Comparison of ENCODE assay signal across 10 cellular contexts in genomic region chr21:45532826-45533730, GRCh38. TPM values are rescaled to one million over a fixed set of nuclear protein-coding genes. Genes with fewer than 3 reads are reported as not detected.
A peak's percentile ranks its signal among the peaks of the same experiment; 100 is the strongest.
DNase-seq lines count a peak whose midpoint lies in the region; ATAC-seq lines count a peak whose summit lies in the region.
"Had no signal": no experiment of that assay in that cellular context is flagged by ENCODE, and none has a peak within 500 bp of the region (broad histone marks: within the 10 kb centered on the region; RNA-seq: fewer than 3 reads in every experiment).

No MANE protein-coding gene starts in this region.

- no peaks in the 10 kb centered on the region for H3K27me3 Mint-ChIP-seq in T-helper 1 cell treated with Interleukin-12 subunit alpha and Interleukin-12 subunit beta and Interleukin-4 antibody, amounts not matched to agents 30 μg/mL and 1 μg/mL, for 36 hours (ENCODE audit: low read depth)

- H3K4me3 Mint-ChIP-seq in T-helper 1 cell treated with Interleukin-12 subunit alpha and Interleukin-12 subunit beta and Interleukin-4 antibody, amounts not matched to agents 30 μg/mL and 1 μg/mL, for 36 hours: peak overlapping the region; percentile 70

- H3K36me3 Mint-ChIP-seq in T-helper 1 cell treated with Interleukin-12 subunit alpha and Interleukin-12 subunit beta and Interleukin-4 antibody, amounts not matched to agents 30 μg/mL and 1 μg/mL, for 36 hours (ENCODE audit: low read depth): peaks cover 7% of the 10 kb centered on the region

- intact Hi-C loops in Right ventricle myocardium inferior (cut with DNase I): no loop called here
- intact Hi-C loops in sciatic nerve (cut with DNase I): loop anchor here (10.0 kb wide), 1 partner anchor 48 kb away; no protein-coding TSS in a partner anchor

- H3K9me3 Mint-ChIP-seq in T-helper 1 cell treated with Interleukin-12 subunit alpha and Interleukin-12 subunit beta and Interleukin-4 antibody, amounts not matched to agents 30 μg/mL and 1 μg/mL, for 36 hours: no peaks in the 10 kb centered on the region

- ATAC-seq in Right ventricle myocardium inferior: no peak
- no peak for ATAC-seq in sciatic nerve

- peak; percentile 26 for DNase-seq in SIG-M5 treated with dmso at 0.1 percent for 504 hours (lab: John Stamatoyannopoulos, UW; ENCODE audit: unreplicated experiment)
- DNase-seq in SIG-M5 (lab: John Stamatoyannopoulos, UW): no peak
- peak; percentile 67 for DNase-seq in Right ventricle myocardium inferior (ENCODE audit: missing footprints)
- DNase-seq in sciatic nerve (ENCODE audit: low spot score): peak; percentile 57
- DNase-seq in germinal center (ENCODE audit: low spot score): no peak
- DNase-seq in SW480 (ENCODE audit: low spot score): no peak
- DNase-seq in OCI-M2 (lab: John Stamatoyannopoulos, UW; ENCODE audit: unreplicated experiment): no peak
- DNase-seq: MM.1S, SHP77 had no signal

- H3K27ac Mint-ChIP-seq in T-helper 1 cell treated with Interleukin-12 subunit alpha and Interleukin-12 subunit beta and Interleukin-4 antibody, amounts not matched to agents 30 μg/mL and 1 μg/mL, for 36 hours: peak overlapping the region; percentile 92

- H3K4me1 Mint-ChIP-seq in T-helper 1 cell treated with Interleukin-12 subunit alpha and Interleukin-12 subunit beta and Interleukin-4 antibody, amounts not matched to agents 30 μg/mL and 1 μg/mL, for 36 hours (ENCODE audit: low read depth): peaks cover 14% of the 10 kb centered on the region

RNA-seq across cellular contexts. Expression of gene SLC19A1, which starts 9.2 kb away (rescaled TPM):
- total RNA-seq in Right ventricle myocardium inferior (8.2 TPM), sciatic nerve (10.2 TPM)

Comparison
In these comparisons a context has a peak if more than half of its experiments do, and no peak if none do; other contexts are left out.
1. DNase-seq: peak in SIG-M5 treated with dmso at 0.1 percent for 504 hours (single experiment), Right ventricle myocardium inferior (single experiment) and sciatic nerve (single experiment); none in SIG-M5 (single experiment), germinal center (single experiment), SW480 (single experiment) and OCI-M2 (single experiment).